Comparison of ENCODE assay signal across 1 cellular context in the genomic region with DNA sequence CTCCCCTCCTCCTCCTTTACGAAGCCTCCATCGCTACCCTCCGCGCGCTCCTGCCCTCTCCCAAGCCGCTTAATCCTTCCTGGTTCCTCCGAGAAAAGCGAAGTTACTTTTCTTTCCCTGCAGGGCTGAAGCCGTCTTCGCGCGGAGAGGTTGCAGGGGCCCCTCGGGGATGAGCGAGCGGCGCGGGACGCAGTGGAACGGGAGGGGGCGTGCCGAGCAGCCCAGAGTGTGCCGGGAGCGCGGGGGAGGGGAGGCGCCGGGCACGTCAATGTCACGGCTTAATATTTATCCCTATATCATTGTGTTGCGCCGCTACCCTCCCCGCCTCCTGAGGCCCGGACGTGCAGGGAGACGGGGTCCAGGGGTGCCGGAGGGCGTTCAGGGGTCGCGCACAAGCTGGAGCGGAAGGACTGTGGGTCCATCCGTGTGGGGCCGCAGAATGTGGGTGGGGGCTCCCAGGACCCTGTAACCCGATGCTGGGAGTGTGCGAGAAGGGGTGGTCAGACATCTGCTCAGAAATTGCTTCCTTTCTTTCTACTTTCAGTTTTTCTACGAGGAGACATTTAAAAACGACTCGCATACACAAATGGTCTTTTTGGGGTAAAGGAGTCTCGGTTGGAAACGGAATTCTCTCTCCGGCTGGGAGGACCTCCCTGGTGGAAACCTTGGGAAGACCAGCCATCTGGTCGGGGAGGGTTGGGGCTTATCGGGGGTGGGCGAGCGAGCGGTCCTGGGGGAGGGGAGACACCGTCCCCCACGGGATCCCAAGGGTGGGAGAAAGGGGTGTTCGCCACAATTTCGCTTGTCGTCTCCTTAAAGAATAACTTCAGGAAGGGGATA.
A peak's percentile ranks its signal among the peaks of the same experiment; 100 is the strongest.
TF ChIP-seq lines count a peak whose summit lies in the region.

No MANE protein-coding gene starts in this region.

TF ChIP-seq in HepG2, 621 proteins besides CTCF, POLR2A, EP300 and RAD21 (continued from another document and continues in another):
- no peak for TF ChIP-seq PRDM15 (CRISPR knock-in tag; IDR thresholded peaks at IDR 0.05)
- TF ChIP-seq, protein P1, sequence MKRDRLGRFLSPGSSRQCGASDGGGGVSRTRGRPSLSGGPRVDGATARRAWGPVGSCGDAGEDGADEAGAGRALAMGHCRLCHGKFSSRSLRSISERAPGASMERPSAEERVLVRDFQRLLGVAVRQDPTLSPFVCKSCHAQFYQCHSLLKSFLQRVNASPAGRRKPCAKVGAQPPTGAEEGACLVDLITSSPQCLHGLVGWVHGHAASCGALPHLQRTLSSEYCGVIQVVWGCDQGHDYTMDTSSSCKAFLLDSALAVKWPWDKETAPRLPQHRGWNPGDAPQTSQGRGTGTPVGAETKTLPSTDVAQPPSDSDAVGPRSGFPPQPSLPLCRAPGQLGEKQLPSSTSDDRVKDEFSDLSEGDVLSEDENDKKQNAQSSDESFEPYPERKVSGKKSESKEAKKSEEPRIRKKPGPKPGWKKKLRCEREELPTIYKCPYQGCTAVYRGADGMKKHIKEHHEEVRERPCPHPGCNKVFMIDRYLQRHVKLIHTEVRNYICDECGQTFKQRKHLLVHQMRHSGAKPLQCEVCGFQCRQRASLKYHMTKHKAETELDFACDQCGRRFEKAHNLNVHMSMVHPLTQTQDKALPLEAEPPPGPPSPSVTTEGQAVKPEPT (CRISPR knock-in tag; IDR thresholded peaks at IDR 0.05; ENCODE audit: low read depth), result no peak; the same call in 1 of the 2 replicates
- TF ChIP-seq PREB (CRISPR knock-in tag; IDR thresholded peaks at IDR 0.05), result no peak
- no peak for TF ChIP-seq ADNP (CRISPR knock-in tag; IDR thresholded peaks at IDR 0.05)
- TF ChIP-seq MBNL3 (CRISPR knock-in tag; conservative IDR thresholded peaks at IDR 0.05), result no peak
- no peak for TF ChIP-seq ZNF160 (CRISPR knock-in tag; IDR thresholded peaks at IDR 0.05)
- TF ChIP-seq, protein P2, sequence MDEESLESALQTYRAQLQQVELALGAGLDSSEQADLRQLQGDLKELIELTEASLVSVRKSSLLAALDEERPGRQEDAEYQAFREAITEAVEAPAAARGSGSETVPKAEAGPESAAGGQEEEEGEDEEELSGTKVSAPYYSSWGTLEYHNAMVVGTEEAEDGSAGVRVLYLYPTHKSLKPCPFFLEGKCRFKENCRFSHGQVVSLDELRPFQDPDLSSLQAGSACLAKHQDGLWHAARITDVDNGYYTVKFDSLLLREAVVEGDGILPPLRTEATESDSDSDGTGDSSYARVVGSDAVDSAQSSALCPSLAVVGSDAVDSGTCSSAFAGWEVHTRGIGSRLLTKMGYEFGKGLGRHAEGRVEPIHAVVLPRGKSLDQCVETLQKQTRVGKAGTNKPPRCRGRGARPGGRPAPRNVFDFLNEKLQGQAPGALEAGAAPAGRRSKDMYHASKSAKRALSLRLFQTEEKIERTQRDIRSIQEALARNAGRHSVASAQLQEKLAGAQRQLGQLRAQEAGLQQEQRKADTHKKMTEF (CRISPR knock-in tag; IDR thresholded peaks at IDR 0.05), result peak; percentile 55; the same call in 1 of the 2 replicates
- TF ChIP-seq SETDB1 (CRISPR knock-in tag; IDR thresholded peaks at IDR 0.05; ENCODE audit: borderline replicate concordance), result no peak
- TF ChIP-seq ZC3H13 (CRISPR knock-in tag; IDR thresholded peaks at IDR 0.05), result peak; percentile 52
- no peak for TF ChIP-seq EED (CRISPR knock-in tag; IDR thresholded peaks at IDR 0.05)
- no peak for TF ChIP-seq ZNF12 (CRISPR knock-in tag; IDR thresholded peaks at IDR 0.05)
- no peak for TF ChIP-seq PBX3 (CRISPR knock-in tag; IDR thresholded peaks at IDR 0.05; ENCODE audit: borderline replicate concordance)
- TF ChIP-seq MAZ (IDR thresholded peaks at IDR 0.05; ENCODE audit: borderline replicate concordance, low read depth, low read length), result no peak
- TF ChIP-seq MAZ (CRISPR knock-in tag; IDR thresholded peaks at IDR 0.05; ENCODE audit: low read depth), result peak; percentile 53
- TF ChIP-seq, protein P3, sequence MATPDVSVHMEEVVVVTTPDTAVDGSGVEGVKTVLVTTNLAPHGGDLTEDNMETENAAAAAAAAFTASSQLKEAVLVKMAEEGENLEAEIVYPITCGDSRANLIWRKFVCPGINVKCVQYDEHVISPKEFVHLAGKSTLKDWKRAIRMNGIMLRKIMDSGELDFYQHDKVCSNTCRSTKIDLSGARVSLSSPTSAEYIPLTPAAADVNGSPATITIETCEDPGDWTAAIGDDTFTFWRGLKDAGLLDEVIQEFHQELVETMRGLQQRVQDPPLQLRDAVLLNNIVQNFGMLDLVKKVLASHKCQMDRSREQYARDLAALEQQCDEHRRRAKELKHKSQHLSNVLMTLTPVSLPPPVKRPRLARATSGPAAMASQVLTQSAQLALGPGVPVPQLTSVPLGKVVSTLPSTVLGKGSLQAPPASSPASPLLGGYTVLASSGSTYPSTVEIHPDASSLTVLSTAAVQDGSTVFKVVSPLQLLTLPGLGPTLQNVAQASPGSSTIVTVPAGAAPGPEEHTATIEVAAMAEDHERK (CRISPR knock-in tag; IDR thresholded peaks at IDR 0.05; ENCODE audit: low read depth), result peak; percentile 58
- peak; percentile 77; the same call in 1 of the 2 replicates for TF ChIP-seq PHF21A (CRISPR knock-in tag; IDR thresholded peaks at IDR 0.05)
- no peak for TF ChIP-seq KLF13 (CRISPR knock-in tag; IDR thresholded peaks at IDR 0.05)
- peak; percentile 55 for TF ChIP-seq CBX1 (IDR thresholded peaks at IDR 0.05; ENCODE audit: low read depth)
- TF ChIP-seq MAF1 (CRISPR knock-in tag; IDR thresholded peaks at IDR 0.05; ENCODE audit: borderline replicate concordance), result 0 out of 2 replicates have a peak, but pooled peaks have one; percentile 66
- TF ChIP-seq ZBTB33 (CRISPR knock-in tag; IDR thresholded peaks at IDR 0.05), result no peak; the same call in 1 of the 2 replicates
- TF ChIP-seq, protein P4, sequence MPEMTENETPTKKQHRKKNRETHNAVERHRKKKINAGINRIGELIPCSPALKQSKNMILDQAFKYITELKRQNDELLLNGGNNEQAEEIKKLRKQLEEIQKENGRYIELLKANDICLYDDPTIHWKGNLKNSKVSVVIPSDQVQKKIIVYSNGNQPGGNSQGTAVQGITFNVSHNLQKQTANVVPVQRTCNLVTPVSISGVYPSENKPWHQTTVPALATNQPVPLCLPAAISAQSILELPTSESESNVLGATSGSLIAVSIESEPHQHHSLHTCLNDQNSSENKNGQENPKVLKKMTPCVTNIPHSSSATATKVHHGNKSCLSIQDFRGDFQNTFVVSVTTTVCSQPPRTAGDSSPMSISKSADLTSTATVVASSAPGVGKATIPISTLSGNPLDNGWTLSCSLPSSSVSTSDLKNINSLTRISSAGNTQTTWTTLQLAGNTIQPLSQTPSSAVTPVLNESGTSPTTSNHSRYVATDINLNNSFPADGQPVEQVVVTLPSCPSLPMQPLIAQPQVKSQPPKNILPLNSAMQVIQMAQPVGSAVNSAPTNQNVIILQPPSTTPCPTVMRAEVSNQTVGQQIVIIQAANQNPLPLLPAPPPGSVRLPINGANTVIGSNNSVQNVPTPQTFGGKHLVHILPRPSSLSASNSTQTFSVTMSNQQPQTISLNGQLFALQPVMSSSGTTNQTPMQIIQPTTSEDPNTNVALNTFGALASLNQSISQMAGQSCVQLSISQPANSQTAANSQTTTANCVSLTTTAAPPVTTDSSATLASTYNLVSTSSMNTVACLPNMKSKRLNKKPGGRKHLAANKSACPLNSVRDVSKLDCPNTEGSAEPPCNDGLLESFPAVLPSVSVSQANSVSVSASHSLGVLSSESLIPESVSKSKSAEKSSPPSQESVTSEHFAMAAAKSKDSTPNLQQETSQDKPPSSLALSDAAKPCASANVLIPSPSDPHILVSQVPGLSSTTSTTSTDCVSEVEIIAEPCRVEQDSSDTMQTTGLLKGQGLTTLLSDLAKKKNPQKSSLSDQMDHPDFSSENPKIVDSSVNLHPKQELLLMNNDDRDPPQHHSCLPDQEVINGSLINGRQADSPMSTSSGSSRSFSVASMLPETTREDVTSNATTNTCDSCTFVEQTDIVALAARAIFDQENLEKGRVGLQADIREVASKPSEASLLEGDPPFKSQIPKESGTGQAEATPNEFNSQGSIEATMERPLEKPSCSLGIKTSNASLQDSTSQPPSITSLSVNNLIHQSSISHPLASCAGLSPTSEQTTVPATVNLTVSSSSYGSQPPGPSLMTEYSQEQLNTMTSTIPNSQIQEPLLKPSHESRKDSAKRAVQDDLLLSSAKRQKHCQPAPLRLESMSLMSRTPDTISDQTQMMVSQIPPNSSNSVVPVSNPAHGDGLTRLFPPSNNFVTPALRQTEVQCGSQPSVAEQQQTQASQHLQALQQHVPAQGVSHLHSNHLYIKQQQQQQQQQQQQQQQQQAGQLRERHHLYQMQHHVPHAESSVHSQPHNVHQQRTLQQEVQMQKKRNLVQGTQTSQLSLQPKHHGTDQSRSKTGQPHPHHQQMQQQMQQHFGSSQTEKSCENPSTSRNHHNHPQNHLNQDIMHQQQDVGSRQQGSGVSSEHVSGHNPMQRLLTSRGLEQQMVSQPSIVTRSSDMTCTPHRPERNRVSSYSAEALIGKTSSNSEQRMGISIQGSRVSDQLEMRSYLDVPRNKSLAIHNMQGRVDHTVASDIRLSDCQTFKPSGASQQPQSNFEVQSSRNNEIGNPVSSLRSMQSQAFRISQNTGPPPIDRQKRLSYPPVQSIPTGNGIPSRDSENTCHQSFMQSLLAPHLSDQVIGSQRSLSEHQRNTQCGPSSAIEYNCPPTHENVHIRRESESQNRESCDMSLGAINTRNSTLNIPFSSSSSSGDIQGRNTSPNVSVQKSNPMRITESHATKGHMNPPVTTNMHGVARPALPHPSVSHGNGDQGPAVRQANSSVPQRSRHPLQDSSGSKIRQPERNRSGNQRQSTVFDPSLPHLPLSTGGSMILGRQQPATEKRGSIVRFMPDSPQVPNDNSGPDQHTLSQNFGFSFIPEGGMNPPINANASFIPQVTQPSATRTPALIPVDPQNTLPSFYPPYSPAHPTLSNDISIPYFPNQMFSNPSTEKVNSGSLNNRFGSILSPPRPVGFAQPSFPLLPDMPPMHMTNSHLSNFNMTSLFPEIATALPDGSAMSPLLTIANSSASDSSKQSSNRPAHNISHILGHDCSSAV (CRISPR knock-in tag; IDR thresholded peaks at IDR 0.05; ENCODE audit: borderline replicate concordance), result no peak
- TF ChIP-seq MEIS1 (CRISPR knock-in tag; IDR thresholded peaks at IDR 0.05; ENCODE audit: borderline replicate concordance), result no peak; the same call in 1 of the 2 replicates
- no peak for TF ChIP-seq ZNF572 (CRISPR knock-in tag; IDR thresholded peaks at IDR 0.05)
- TF ChIP-seq NFRKB (IDR thresholded peaks at IDR 0.05), result no peak
- no peak for TF ChIP-seq KLF6 (CRISPR knock-in tag; IDR thresholded peaks at IDR 0.05)
- no peak for TF ChIP-seq ZNF225 (CRISPR knock-in tag; IDR thresholded peaks at IDR 0.05)
- TF ChIP-seq XRCC5 (optimal IDR thresholded peaks at IDR 0.05; ENCODE audit: low read length), result peak; percentile 83
- TF ChIP-seq RFX1 (IDR thresholded peaks at IDR 0.05), result no peak
- TF ChIP-seq NFKB2 (CRISPR knock-in tag; IDR thresholded peaks at IDR 0.05; ENCODE audit: borderline replicate concordance), result peak; percentile 70; the same call in 1 of the 2 replicates
- no peak for TF ChIP-seq ZFP1 (CRISPR knock-in tag; IDR thresholded peaks at IDR 0.05)
- peak; percentile 46; the same call in 1 of the 2 replicates for TF ChIP-seq POLR2AphosphoS5 (IDR thresholded peaks at IDR 0.05; ENCODE audit: low read depth, low read length)
- no peak for TF ChIP-seq ZFP90 (CRISPR knock-in tag; IDR thresholded peaks at IDR 0.05; ENCODE audit: borderline replicate concordance)
